Comparison of ENCODE assay signal across 13 cellular contexts in the genomic region with DNA sequence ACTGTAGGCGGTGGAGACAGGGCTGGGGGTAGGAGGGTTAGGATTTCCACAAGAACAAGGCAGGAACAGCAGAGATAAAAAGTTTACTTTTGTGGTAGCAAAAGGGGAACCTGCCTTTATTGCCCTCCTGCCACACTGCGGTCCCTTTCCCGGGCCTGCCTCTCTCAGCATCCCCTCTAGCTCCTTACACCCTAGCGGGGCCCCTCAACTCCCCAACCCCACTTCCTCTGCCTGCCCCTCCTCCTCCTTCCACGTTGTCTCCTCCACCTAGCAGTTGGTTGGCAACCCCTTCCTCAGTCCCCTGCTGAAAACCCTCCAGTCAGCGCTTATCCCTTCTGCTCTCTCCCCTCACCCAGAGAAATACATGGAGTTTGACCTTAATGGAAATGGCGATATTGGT. TPM values are rescaled to one million over a fixed set of nuclear protein-coding genes. Genes with fewer than 3 reads are reported as not detected.
DNase-seq lines count a peak whose midpoint lies in the region; ATAC-seq and TF ChIP-seq lines count a peak whose summit lies in the region.
"Had no signal": no experiment of that assay in that cellular context is flagged by ENCODE, and none has a peak within 500 bp of the region (broad histone marks: within the 10 kb centered on the region; RNA-seq: fewer than 3 reads in every experiment).

No MANE protein-coding gene starts in this region.

- H3K9me3 ChIP-seq in right lobe of liver (no peaks in the 10 kb centered on the region), upper lobe of left lung (no peaks in the 10 kb centered on the region)
- H3K9me3 ChIP-seq: adrenal gland, pancreas, uterus had no signal

- TF ChIP-seq EP300 in upper lobe of left lung (IDR thresholded peaks at IDR 0.05) = no peak

- peak overlapping the region; percentile 95 for H3K4me3 Mint-ChIP-seq in activated CD8-positive, alpha-beta T cell treated with anti-CD3 and anti-CD28 coated beads for 36 hours
- no peak overlapping the region for H3K4me3 Mint-ChIP-seq in WTC11

- no peaks in the 10 kb centered on the region for H3K27me3 ChIP-seq in right lobe of liver
- no peaks in the 10 kb centered on the region for H3K27me3 ChIP-seq in upper lobe of left lung
- H3K27me3 ChIP-seq: adrenal gland, pancreas, uterus had no signal

- CTCF ChIA-PET in activated CD8-positive, alpha-beta T cell treated with anti-CD3 and anti-CD28 coated beads for 36 hours (lab: Charles Lee) = interaction anchor here (1.0 to 11.2 kb wide), 5 partner anchors 20 to 121 kb away, joined by 3 to 132 read pairs (median 5); partner anchors contain the start of genes NCR3 and TNF
- CTCF ChIA-PET in WTC11 (lab: Charles Lee) = interaction anchor here (1.0 to 3.5 kb wide), 4 partner anchors 17 to 69 kb away, joined by 3 to 24 read pairs (median 9); partner anchors contain the start of genes ATP6V1G2 and NFKBIL1

- POLR2A ChIA-PET in activated CD8-positive, alpha-beta T cell treated with anti-CD3 and anti-CD28 coated beads for 36 hours (lab: Charles Lee) = interaction anchor here (0.9 to 5.1 kb wide), 6 partner anchors 17 to 191 kb away, joined by 3 to 18 read pairs (median 3); partner anchors contain the start of genes BAG6, LSM2 and MICB
- POLR2A ChIA-PET in WTC11 (lab: Charles Lee) = no interaction called here

- intact Hi-C loops in activated CD8-positive, alpha-beta T cell treated with anti-CD3 and anti-CD28 coated beads for 36 hours (cut with micrococcal nuclease) = no loop called here
- intact Hi-C loops in right lobe of liver (cut with DNase I) = no loop called here

- peaks cover 41% of the 10 kb centered on the region for H3K4me1 Mint-ChIP-seq in activated CD8-positive, alpha-beta T cell treated with anti-CD3 and anti-CD28 coated beads for 36 hours (ENCODE audit: low read depth)
- H3K4me1 Mint-ChIP-seq in WTC11 = peaks cover 23% of the 10 kb centered on the region

- TF ChIP-seq POLR2A in right lobe of liver (IDR thresholded peaks at IDR 0.05) = no peak
- no peak for TF ChIP-seq POLR2A in upper lobe of left lung (IDR thresholded peaks at IDR 0.05)

- no peaks in the 10 kb centered on the region for H3K9me3 Mint-ChIP-seq in activated CD8-positive, alpha-beta T cell treated with anti-CD3 and anti-CD28 coated beads for 36 hours
- no peaks in the 10 kb centered on the region for H3K9me3 Mint-ChIP-seq in WTC11

- H3K27ac ChIP-seq in right lobe of liver = peak overlapping the region in 1 of 3 donors; percentile 51
- H3K27ac ChIP-seq in upper lobe of left lung = peak overlapping the region; percentile 64 to 82 (median 74)
- H3K27ac ChIP-seq: uterus had no signal

- peak; percentile 22 for DNase-seq in stimulated activated CD4-positive, alpha-beta T cell treated with anti-CD3 and anti-CD28 coated beads, Interleukin-1b, Interleukin-23, amount 100 ng/mL, for 48 hours
- DNase-seq in stimulated activated CD4-positive, alpha-beta T cell treated with anti-CD3 and anti-CD28 coated beads, Interleukin-4, amount 100 ng/mL, for 24 hours = no peak
- peak; percentile 64 for DNase-seq in activated CD8-positive, alpha-beta T cell treated with anti-CD3 and anti-CD28 coated beads for 36 hours
- DNase-seq in right lobe of liver (no peak), upper lobe of left lung (peak in 1 of 2 donors; percentile 29), WTC11 (ENCODE audit: low spot score) (no peak)
- DNase-seq: adrenal gland, uterus had no signal

- peak overlapping the region; percentile 96 for H3K27ac Mint-ChIP-seq in activated CD8-positive, alpha-beta T cell treated with anti-CD3 and anti-CD28 coated beads for 36 hours
- no peak overlapping the region for H3K27ac Mint-ChIP-seq in WTC11

- H3K27me3 Mint-ChIP-seq in activated CD8-positive, alpha-beta T cell treated with anti-CD3 and anti-CD28 coated beads for 36 hours = no peaks in the 10 kb centered on the region
- peaks cover 4% of the 10 kb centered on the region; the same call in 1 of the 2 replicates for H3K27me3 Mint-ChIP-seq in WTC11 (ENCODE audit: low read depth)

- H3K36me3 ChIP-seq in right lobe of liver (no peaks in the 10 kb centered on the region), upper lobe of left lung (no peaks in the 10 kb centered on the region)
- H3K36me3 ChIP-seq: adrenal gland, pancreas, uterus had no signal

- peaks cover 28% of the 10 kb centered on the region for H3K36me3 Mint-ChIP-seq in activated CD8-positive, alpha-beta T cell treated with anti-CD3 and anti-CD28 coated beads for 36 hours (ENCODE audit: low read depth)
- no peaks in the 10 kb centered on the region for H3K36me3 Mint-ChIP-seq in WTC11

- 47% methylated on average over 4 of the region's 7 CpGs for WGBS in right lobe of liver (ENCODE audit: insufficient coverage, low coverage, low lambda C conversion rate, missing lambda C conversion rate)
- 36 to 41% methylated on average over 7 of the region's 7 CpGs for WGBS in upper lobe of left lung, 2 donors

- H3K4me3 ChIP-seq in right lobe of liver (peak overlapping the region in 2 of 3 donors; percentile 3 to 24), upper lobe of left lung (peak overlapping the region in 3 of 4 donors; percentile 18 to 43 (median 29))
- H3K4me3 ChIP-seq: uterus had no signal

- no peak for ATAC-seq in activated CD8-positive, alpha-beta T cell treated with anti-CD3 and anti-CD28 coated beads for 36 hours
- ATAC-seq in right lobe of liver = no peak
- no peak for ATAC-seq in upper lobe of left lung (ENCODE audit: low FRiP score in 2 of 2)
- ATAC-seq in GM21786 (IDR thresholded peaks at IDR 0.05; ENCODE audit: unreplicated experiment) = no peak
- no peak for ATAC-seq in HG03442 (IDR thresholded peaks at IDR 0.05; ENCODE audit: unreplicated experiment)
- ATAC-seq in WTC11 = no peak
- ATAC-seq: Panc1 had no signal

- peaks cover 0 to 14% (median 6%) of the 10 kb centered on the region in 4 donors for H3K4me1 ChIP-seq in right lobe of liver
- peaks cover 0 to 13% (median 8%) of the 10 kb centered on the region in 4 donors for H3K4me1 ChIP-seq in upper lobe of left lung
- H3K4me1 ChIP-seq: pancreas, uterus had no signal

- no peak for TF ChIP-seq CTCF in activated CD8-positive, alpha-beta T cell treated with anti-CD3 and anti-CD28 coated beads for 36 hours (IDR thresholded peaks at IDR 0.05)
- TF ChIP-seq CTCF in right lobe of liver (IDR thresholded peaks at IDR 0.05) (no peak), upper lobe of left lung (IDR thresholded peaks at IDR 0.05) (no peak), WTC11 (IDR thresholded peaks at IDR 0.05) (no peak)

TF ChIP-seq in WTC11, 78 proteins besides CTCF, POLR2A, EP300 and RAD21 (continues in another document):
- TF ChIP-seq, protein P1, sequence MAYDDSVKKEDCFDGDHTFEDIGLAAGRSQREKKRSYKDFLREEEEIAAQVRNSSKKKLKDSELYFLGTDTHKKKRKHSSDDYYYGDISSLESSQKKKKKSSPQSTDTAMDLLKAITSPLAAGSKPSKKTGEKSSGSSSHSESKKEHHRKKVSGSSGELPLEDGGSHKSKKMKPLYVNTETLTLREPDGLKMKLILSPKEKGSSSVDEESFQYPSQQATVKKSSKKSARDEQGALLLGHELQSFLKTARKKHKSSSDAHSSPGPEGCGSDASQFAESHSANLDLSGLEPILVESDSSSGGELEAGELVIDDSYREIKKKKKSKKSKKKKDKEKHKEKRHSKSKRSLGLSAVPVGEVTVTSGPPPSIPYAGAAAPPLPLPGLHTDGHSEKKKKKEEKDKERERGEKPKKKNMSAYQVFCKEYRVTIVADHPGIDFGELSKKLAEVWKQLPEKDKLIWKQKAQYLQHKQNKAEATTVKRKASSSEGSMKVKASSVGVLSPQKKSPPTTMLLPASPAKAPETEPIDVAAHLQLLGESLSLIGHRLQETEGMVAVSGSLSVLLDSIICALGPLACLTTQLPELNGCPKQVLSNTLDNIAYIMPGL (CRISPR knock-in tag; IDR thresholded peaks at IDR 0.05) = no peak
- TF ChIP-seq NFATC4 (CRISPR knock-in tag; IDR thresholded peaks at IDR 0.05) = no peak
- TF ChIP-seq, protein P2, sequence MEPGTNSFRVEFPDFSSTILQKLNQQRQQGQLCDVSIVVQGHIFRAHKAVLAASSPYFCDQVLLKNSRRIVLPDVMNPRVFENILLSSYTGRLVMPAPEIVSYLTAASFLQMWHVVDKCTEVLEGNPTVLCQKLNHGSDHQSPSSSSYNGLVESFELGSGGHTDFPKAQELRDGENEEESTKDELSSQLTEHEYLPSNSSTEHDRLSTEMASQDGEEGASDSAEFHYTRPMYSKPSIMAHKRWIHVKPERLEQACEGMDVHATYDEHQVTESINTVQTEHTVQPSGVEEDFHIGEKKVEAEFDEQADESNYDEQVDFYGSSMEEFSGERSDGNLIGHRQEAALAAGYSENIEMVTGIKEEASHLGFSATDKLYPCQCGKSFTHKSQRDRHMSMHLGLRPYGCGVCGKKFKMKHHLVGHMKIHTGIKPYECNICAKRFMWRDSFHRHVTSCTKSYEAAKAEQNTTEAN (CRISPR knock-in tag; IDR thresholded peaks at IDR 0.05) = no peak

RNA-seq across cellular contexts. Expression of gene AIF1, which starts 0.7 kb away (rescaled TPM):
- total RNA-seq in activated CD8-positive, alpha-beta T cell treated with anti-CD3 and anti-CD28 coated beads for 36 hours = 100 to 1,000 TPM; 240 to 253 TPM
- total RNA-seq in right lobe of liver = 10 to 100 TPM in 4 of 6 experiments, 1 to 10 TPM in 2; 6.7 to 28.5 (median 13.0) TPM
- total RNA-seq in upper lobe of left lung = 100 to 1,000 TPM in 1 of 6 donors, 10 to 100 TPM in 5; 18.5 to 106 (median 79.7) TPM
- total RNA-seq in WTC11 (2021) = 5.4 to 8.5 TPM (median 7.1 TPM) in 3 replicates
- total RNA-seq: fibroblast of villous mesenchyme had no signal

RNA-seq across cellular contexts. Expression of gene PRRC2A, which starts 4.8 kb away (rescaled TPM):
- 100 to 1,000 TPM; 257 to 262 TPM for total RNA-seq in activated CD8-positive, alpha-beta T cell treated with anti-CD3 and anti-CD28 coated beads for 36 hours
- total RNA-seq in right lobe of liver = 10 to 100 TPM; 34.7 to 59.6 (median 39.4) TPM
- 100 to 1,000 TPM in 4 of 6 donors, 10 to 100 TPM in 2; 80.1 to 154 (median 125) TPM for total RNA-seq in upper lobe of left lung
- 372 to 381 TPM (median 373 TPM) in 3 replicates for total RNA-seq in WTC11 (2021)

RNA-seq across cellular contexts. Expression of gene NCR3, which starts 22.9 kb away (rescaled TPM):
- total RNA-seq in activated CD8-positive, alpha-beta T cell treated with anti-CD3 and anti-CD28 coated beads for 36 hours = 10 to 100 TPM; 60.1 to 60.3 TPM
- under 1 TPM in 3 of 6 experiments, not detected in 3; 0.20 to 0.55 (median 0.46) TPM for total RNA-seq in right lobe of liver
- 1 to 10 TPM in 1 of 6 donors, under 1 TPM in 3, not detected in 2; 0.54 to 2.0 (median 0.70) TPM for total RNA-seq in upper lobe of left lung
- not detected in 3 replicates for total RNA-seq in WTC11 (2021)
- total RNA-seq: fibroblast of villous mesenchyme, uterus had no signal

RNA-seq across cellular contexts. Expression of gene LST1, which starts 29.7 kb away (rescaled TPM):
- total RNA-seq in activated CD8-positive, alpha-beta T cell treated with anti-CD3 and anti-CD28 coated beads for 36 hours = 10 to 100 TPM; 40.4 to 43.6 TPM
- total RNA-seq in right lobe of liver (10 to 100 TPM in 1 of 6 experiments, 1 to 10 TPM in 5; 1.5 to 21.5 (median 6.7) TPM), upper lobe of left lung (100 to 1,000 TPM in 1 of 6 donors, 10 to 100 TPM in 3, 1 to 10 TPM in 2; 7.7 to 132 (median 33.5) TPM), WTC11 (2021) (0.34 to 0.66 TPM in 2 of 3 replicates, not detected in the other)
- total RNA-seq: fibroblast of villous mesenchyme had no signal

RNA-seq across cellular contexts. Expression of gene LTB, which starts 33.5 kb away (rescaled TPM):
- total RNA-seq in activated CD8-positive, alpha-beta T cell treated with anti-CD3 and anti-CD28 coated beads for 36 hours = 100 to 1,000 TPM; 368 to 375 TPM
- 1 to 10 TPM in 2 of 6 experiments, under 1 TPM in 4; 0.28 to 2.2 (median 0.62) TPM for total RNA-seq in right lobe of liver
- 10 to 100 TPM in 1 of 6 donors, 1 to 10 TPM in 2, not detected in 3; 1.3 to 18.7 (median 8.2) TPM for total RNA-seq in upper lobe of left lung
- total RNA-seq in WTC11 (2021) = 1.0 to 1.5 TPM (median 1.3 TPM) in 3 replicates
- total RNA-seq: fibroblast of villous mesenchyme had no signal

Comparison
In these comparisons a context has a peak if more than half of its experiments do, and no peak if none do; other contexts are left out.
1. DNase-seq: peak in stimulated activated CD4-positive, alpha-beta T cell treated with anti-CD3 and anti-CD28 coated beads, Interleukin-1b, Interleukin-23, amount 100 ng/mL, for 48 hours (single experiment) and activated CD8-positive, alpha-beta T cell treated with anti-CD3 and anti-CD28 coated beads for 36 hours (single experiment); none in stimulated activated CD4-positive, alpha-beta T cell treated with anti-CD3 and anti-CD28 coated beads, Interleukin-4, amount 100 ng/mL, for 24 hours (single experiment), right lobe of liver (0 of 3) and WTC11 (single experiment).
2. RNA of gene NCR3, which starts 22.9 kb away (total RNA-seq): 60.1 to 60.3 TPM in activated CD8-positive, alpha-beta T cell treated with anti-CD3 and anti-CD28 coated beads for 36 hours; 0.54 to 2.0 TPM in upper lobe of left lung, not detected in WTC11 and 0.20 to 0.55 TPM in right lobe of liver; every median in the first group is over 10 times any median in the second.